ENCODE assay signal across 32 cellular contexts in genomic region chr15:39283531-39283930, GRCh38.
A peak's percentile ranks its signal among the peaks of the same experiment; 100 is the strongest.
DNase-seq lines count a peak whose midpoint lies in the region; ATAC-seq and TF ChIP-seq lines count a peak whose summit lies in the region.
"Had no signal": no experiment of that assay in that cellular context is flagged by ENCODE, and none has a peak within 500 bp of the region (broad histone marks: within the 10 kb centered on the region; RNA-seq: fewer than 3 reads in every experiment).

No MANE protein-coding gene starts in this region.

- no peak overlapping the region for H2AFZ ChIP-seq in smooth muscle cell (ENCODE audit: low read depth)
- H2AFZ ChIP-seq: hepatocyte had no signal

- no peaks in the 10 kb centered on the region for H3K9me3 ChIP-seq in breast epithelium
- H3K9me3 ChIP-seq in smooth muscle cell (replicated peaks; ENCODE audit: low read depth) = no peaks in the 10 kb centered on the region
- H3K9me3 ChIP-seq in MG63 = peaks cover 6% of the 10 kb centered on the region
- H3K9me3 ChIP-seq: gastroesophageal sphincter, neutrophil, prostate gland, stomach had no signal

- no peak for ATAC-seq in GM21529 (IDR thresholded peaks at IDR 0.05; ENCODE audit: unreplicated experiment)
- ATAC-seq: body of pancreas, gastroesophageal sphincter had no signal

- peaks cover 8% of the 10 kb centered on the region for H3F3A ChIP-seq in smooth muscle cell (ENCODE audit: low read depth)

- intact Hi-C loops in MCF 10A (cut with micrococcal nuclease) = no loop called here
- intact Hi-C loops in breast epithelium (cut with DNase I; ENCODE audit: low total_unique reads) = no loop called here

- peak overlapping the region; percentile 72 for H3K27ac Mint-ChIP-seq in MCF 10A (ENCODE audit: low read depth, unreplicated experiment)
- H3K27ac Mint-ChIP-seq: activated T-cell treated with anti-CD3 and anti-CD28 coated beads, Interleukin-2, amount 50 U/mL, for 24 hours; B cell; CD8-positive, alpha-beta memory T cell; naive B cell; T-helper 2 cell treated with Interferon-gamma antibody and Interleukin-4, amounts not matched to agents 5 μg/mL and 100 μg/mL, for 36 hours had no signal

- peak overlapping the region; percentile 77 for H3K4me2 ChIP-seq in smooth muscle cell
- H3K4me2 ChIP-seq: hepatocyte had no signal

- H3K36me3 ChIP-seq in breast epithelium (no peaks in the 10 kb centered on the region), smooth muscle cell (ENCODE audit: low read depth) (no peaks in the 10 kb centered on the region), MG63 (no peaks in the 10 kb centered on the region)
- H3K36me3 ChIP-seq: gastroesophageal sphincter, neutrophil, prostate gland, stomach, tibial nerve had no signal

- peaks cover 4% of the 10 kb centered on the region for H3K9me3 Mint-ChIP-seq in MCF 10A (ENCODE audit: unreplicated experiment)
- H3K9me3 Mint-ChIP-seq: T-helper 2 cell treated with Interferon-gamma antibody and Interleukin-4, amounts not matched to agents 5 μg/mL and 100 μg/mL, for 36 hours had no signal

- H3K4me3 ChIP-seq in breast epithelium (no peak overlapping the region), astrocyte of the spinal cord (ENCODE audit: low read depth, low read length) (no peak overlapping the region), fibroblast of villous mesenchyme (ENCODE audit: low read depth, low read length) (no peak overlapping the region), smooth muscle cell (no peak overlapping the region), MG63 (no peak overlapping the region)
- H3K4me3 ChIP-seq: body of pancreas, gastroesophageal sphincter, hepatocyte, prostate gland, skin epidermis, stomach, tibial nerve had no signal

- CTCF ChIA-PET in MCF 10A (lab: Yijun Ruan, JAX) = no interaction called here

- TF ChIP-seq CTCF in MCF 10A (IDR thresholded peaks at IDR 0.05; ENCODE audit: unreplicated experiment) (no peak), breast epithelium (IDR thresholded peaks at IDR 0.05) (no peak), astrocyte of the spinal cord (IDR thresholded peaks at IDR 0.05; ENCODE audit: low read depth, low read length) (no peak), fibroblast of villous mesenchyme (IDR thresholded peaks at IDR 0.05; ENCODE audit: insufficient read depth, low read depth, low read length) (no peak), smooth muscle cell (IDR thresholded peaks at IDR 0.05; ENCODE audit: borderline replicate concordance, insufficient read depth, poor library complexity, severe bottlenecking) (no peak)

- H3K4me1 ChIP-seq in breast epithelium (no peaks in the 10 kb centered on the region), smooth muscle cell (ENCODE audit: low read depth) (peaks cover 19% of the 10 kb centered on the region)
- H3K4me1 ChIP-seq: prostate gland had no signal

- no TSS peak for BruUV-seq in MCF 10A (replicated peaks; lab: Mats Ljungman, UMichigan)

- H3K4me1 Mint-ChIP-seq in MCF 10A (ENCODE audit: insufficient read depth, unreplicated experiment) = peaks cover 34% of the 10 kb centered on the region
- H3K4me1 Mint-ChIP-seq: B cell; CD8-positive, alpha-beta memory T cell; naive B cell had no signal

- H3K4me3 Mint-ChIP-seq in MCF 10A (ENCODE audit: unreplicated experiment) = no peak overlapping the region
- H3K4me3 Mint-ChIP-seq: activated T-cell treated with anti-CD3 and anti-CD28 coated beads, Interleukin-2, amount 50 U/mL, for 24 hours; B cell; CD8-positive, alpha-beta memory T cell; naive B cell; T-helper 2 cell treated with Interferon-gamma antibody and Interleukin-4, amounts not matched to agents 5 μg/mL and 100 μg/mL, for 36 hours had no signal

- no peak for DNase-seq in MCF 10A (ENCODE audit: unreplicated experiment)
- no peak for DNase-seq in breast epithelium (ENCODE audit: low spot score in 2 of 2)
- DNase-seq in astrocyte of the spinal cord (ENCODE audit: low read depth, low spot score) = peak; percentile 55
- DNase-seq in fibroblast of villous mesenchyme (ENCODE audit: low read depth) = peak; percentile 72
- DNase-seq in smooth muscle cell (lab: John Stamatoyannopoulos, UW; ENCODE audit: unreplicated experiment) = no peak
- DNase-seq in MG63 = no peak
- no peak for DNase-seq in activated gamma-delta T cell (lab: John Stamatoyannopoulos, UW)
- DNase-seq: 8988T; activated CD4-positive, alpha-beta T cell treated with anti-CD3 and anti-CD28 coated beads for 48 hours; activated gamma-delta T cell treated with Interleukin-2 at 50 U/mL for 16 hours; activated T-cell treated with anti-CD3 and anti-CD28 coated beads, Interleukin-2, amount 50 U/mL, for 24 hours; body of pancreas; CD8-positive, alpha-beta memory T cell; DMS153; KBM-7; naive B cell; NCI-H1436; NCI-H2081 treated with DMSO at 0.1 percent for 48 hours; NCI-H446; NCI-H82; stimulated activated CD8-positive, alpha-beta memory T cell treated with anti-CD3 and anti-CD28 coated beads, Interleukin-4, amount 100 ng/mL, for 48 hours; stomach had no signal

- H3K27ac ChIP-seq in breast epithelium (no peak overlapping the region), smooth muscle cell (ENCODE audit: low read depth) (peak overlapping the region; percentile 65)
- H3K27ac ChIP-seq: body of pancreas, gastroesophageal sphincter, hepatocyte, neutrophil, prostate gland, RWPE1, stomach had no signal

- H4K20me1 ChIP-seq in smooth muscle cell (ENCODE audit: low read depth) = no peaks in the 10 kb centered on the region

- H3K27me3 ChIP-seq in breast epithelium (no peaks in the 10 kb centered on the region), smooth muscle cell (ENCODE audit: low read depth) (no peaks in the 10 kb centered on the region), MG63 (no peaks in the 10 kb centered on the region)
- H3K27me3 ChIP-seq: body of pancreas, gastroesophageal sphincter, hepatocyte, stomach, tibial nerve had no signal

- no peak overlapping the region for H3K9ac ChIP-seq in smooth muscle cell (ENCODE audit: low read depth)

- no peaks in the 10 kb centered on the region for H3K79me2 ChIP-seq in smooth muscle cell (ENCODE audit: low read depth)
- H3K79me2 ChIP-seq: hepatocyte had no signal

- no peaks in the 10 kb centered on the region for H3K36me3 Mint-ChIP-seq in MCF 10A (ENCODE audit: insufficient read depth, unreplicated experiment)
- H3K36me3 Mint-ChIP-seq: CD8-positive, alpha-beta memory T cell; naive B cell had no signal

- POLR2A ChIA-PET in MCF 10A (lab: Yijun Ruan, JAX) = no interaction called here

- H3K27me3 Mint-ChIP-seq in MCF 10A (ENCODE audit: insufficient read depth, unreplicated experiment) = no peaks in the 10 kb centered on the region
- H3K27me3 Mint-ChIP-seq: B cell had no signal

- no peak for TF ChIP-seq POLR2A in breast epithelium (IDR thresholded peaks at IDR 0.05)

- in situ Hi-C loops in astrocyte of the spinal cord (cut with HindIII; ENCODE audit: low sequenced_read_pairs) = no loop called here

Comparison
In these comparisons a context has a peak if more than half of its experiments do, and no peak if none do; other contexts are left out.
1. DNase-seq: peak in astrocyte of the spinal cord (single experiment) and fibroblast of villous mesenchyme (single experiment); none in MCF 10A (single experiment), breast epithelium (0 of 2), smooth muscle cell (single experiment), MG63 (single experiment) and activated gamma-delta T cell (single experiment).